In genomic region chr10:128660726-128661125, GRCh38 we compare ENCODE assay signal across 18 cellular contexts.
DNase-seq lines count a peak whose midpoint lies in the region; ATAC-seq and TF ChIP-seq lines count a peak whose summit lies in the region.
"Had no signal": no experiment of that assay in that cellular context is flagged by ENCODE, and none has a peak within 500 bp of the region (broad histone marks: within the 10 kb centered on the region; RNA-seq: fewer than 3 reads in every experiment).

No MANE protein-coding gene starts in this region.

- H3K27me3 ChIP-seq in PC-9 (ENCODE audit: insufficient read depth, low read depth): no peaks in the 10 kb centered on the region

- intact Hi-C loops in PC-9 (cut with micrococcal nuclease; ENCODE audit: unreplicated experiment): no loop called here

- no peak overlapping the region for H3K4me2 ChIP-seq in PC-9

- H3K79me2 ChIP-seq in PC-9 (ENCODE audit: low read depth): no peaks in the 10 kb centered on the region

- no peaks in the 10 kb centered on the region for H3K4me1 Mint-ChIP-seq in chondrocyte (ENCODE audit: low read depth)
- H3K4me1 Mint-ChIP-seq: T-helper 17 cell had no signal

- no peak for ATAC-seq in HG03045 (IDR thresholded peaks at IDR 0.05; ENCODE audit: unreplicated experiment)
- ATAC-seq: T-helper 17 cell had no signal

- H4K20me1 ChIP-seq in PC-9 (ENCODE audit: insufficient read depth): no peaks in the 10 kb centered on the region

- H3K27ac Mint-ChIP-seq in chondrocyte (ENCODE audit: unreplicated experiment): no peak overlapping the region
- H3K27ac Mint-ChIP-seq: CD14-positive monocyte, T-helper 17 cell had no signal

- H3K27me3 Mint-ChIP-seq in chondrocyte (ENCODE audit: low read depth): no peaks in the 10 kb centered on the region

- peaks cover 6% of the 10 kb centered on the region for H3K9me3 Mint-ChIP-seq in chondrocyte (ENCODE audit: low read depth)

- H3K36me3 ChIP-seq in PC-9 (ENCODE audit: low read depth): no peaks in the 10 kb centered on the region

- no peaks in the 10 kb centered on the region for H3K9me3 ChIP-seq in PC-9 (ENCODE audit: insufficient read depth, low read depth)

- DNase-seq in H4 (ENCODE audit: low spot score) (peak; percentile 9), RPMI8226 (peak; percentile 6), chondrocyte (ENCODE audit: low spot score) (no peak), PC-9 (no peak), T-helper 9 cell (no peak)
- peak; percentile 2 for DNase-seq in Jurkat, Clone E6-1 (ENCODE audit: low read depth, low spot score)
- DNase-seq: ACHN, AML-193, COR-L47, EL, HCEC 1CT, NCI-H1930, NCI-H2171, NCI-H446 treated with DMSO at 0.1 percent for 48 hours, SIG-M5, T-helper 17 cell had no signal

- no TSS peak for BruUV-seq in PC-9 (replicated peaks; lab: Mats Ljungman, UMichigan)

- no peaks in the 10 kb centered on the region for H3K9me2 ChIP-seq in PC-9 (ENCODE audit: insufficient read depth)

- H3K27ac ChIP-seq in PC-9: no peak overlapping the region

- no peak overlapping the region for H2AFZ ChIP-seq in PC-9

- no peak overlapping the region for H3K4me3 Mint-ChIP-seq in chondrocyte (ENCODE audit: unreplicated experiment)
- H3K4me3 Mint-ChIP-seq: CD14-positive monocyte, T-helper 17 cell had no signal

- CTCF ChIA-PET in PC-9 (lab: Charles Lee): no interaction called here

- POLR2A ChIA-PET in PC-9 (lab: Charles Lee; ENCODE audit: unreplicated experiment): no interaction called here

- H3K4me1 ChIP-seq in PC-9 (replicated peaks; ENCODE audit: insufficient read depth): no peaks in the 10 kb centered on the region

- no peaks in the 10 kb centered on the region for H3K36me3 Mint-ChIP-seq in chondrocyte (ENCODE audit: low read depth)
- H3K36me3 Mint-ChIP-seq: CD14-positive monocyte had no signal

- TF ChIP-seq CTCF in chondrocyte (IDR thresholded peaks at IDR 0.05) (peak; percentile 25), PC-9 (conservative IDR thresholded peaks at IDR 0.05) (no peak)

- H3K4me3 ChIP-seq in Jurkat, Clone E6-1 (ENCODE audit: low read length): no peak overlapping the region
- no peak overlapping the region for H3K4me3 ChIP-seq in PC-9

- no peaks in the 10 kb centered on the region for H3F3A ChIP-seq in PC-9 (ENCODE audit: insufficient read depth, low read depth)

Comparison
In these comparisons a context has a peak if more than half of its experiments do, and no peak if none do; other contexts are left out.
1. DNase-seq: peak in H4 (single experiment), Jurkat, Clone E6-1 (single experiment) and RPMI8226 (single experiment); none in chondrocyte (single experiment), PC-9 (0 of 2) and T-helper 9 cell (single experiment).